Comparison of ENCODE assay signal across 1 cellular context in the genomic region with DNA sequence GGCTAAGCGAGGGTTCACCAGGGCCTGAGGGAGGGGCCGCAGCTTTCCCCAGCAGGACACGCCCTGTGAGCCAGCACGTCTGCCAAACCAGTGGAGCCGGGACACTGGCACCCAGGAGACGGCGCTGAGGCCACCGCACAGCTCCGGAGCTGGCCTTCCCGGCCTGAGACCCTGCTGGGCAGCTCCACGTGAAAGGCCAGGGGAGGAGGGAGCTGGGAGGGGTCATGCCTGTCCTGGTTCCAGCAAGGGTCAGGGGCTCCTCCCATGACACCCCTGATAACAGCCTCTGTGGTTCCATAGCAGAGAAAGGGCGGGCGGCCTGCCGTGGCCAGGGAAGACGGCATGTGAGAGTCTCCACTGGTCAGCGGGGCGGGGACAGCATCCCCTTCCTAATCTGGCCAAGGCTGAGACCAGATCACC.
TF ChIP-seq lines count a peak whose summit lies in the region.

No MANE protein-coding gene starts in this region.

TF ChIP-seq in H1, 55 proteins besides CTCF, POLR2A, EP300 and RAD21 (continued from another document):
- TF ChIP-seq BCL11A (IDR thresholded peaks at IDR 0.05; ENCODE audit: low read depth in 2 of 2, low read length in 2 of 2) (no peak), GABPA (IDR thresholded peaks at IDR 0.05; ENCODE audit: borderline replicate concordance, insufficient read depth, low read length) (no peak), SRF (IDR thresholded peaks at IDR 0.05; ENCODE audit: low read depth, low read length) (no peak), JUN (IDR thresholded peaks at IDR 0.05; ENCODE audit: low read depth, low read length) (no peak), NRF1 (IDR thresholded peaks at IDR 0.05; ENCODE audit: low read depth, low read length) (no peak)
